14 cellular contexts compared by ENCODE assay signal in genomic region chr5:157354825-157355224, GRCh38.
A peak's percentile ranks its signal among the peaks of the same experiment; 100 is the strongest.
DNase-seq lines count a peak whose midpoint lies in the region; ATAC-seq, FAIRE-seq and TF ChIP-seq lines count a peak whose summit lies in the region.
"Had no signal": no experiment of that assay in that cellular context is flagged by ENCODE, and none has a peak within 500 bp of the region (broad histone marks: within the 10 kb centered on the region; RNA-seq: fewer than 3 reads in every experiment).

No MANE protein-coding gene starts in this region.

- H3K27me3 Mint-ChIP-seq in Caco-2 (ENCODE audit: insufficient read depth, unreplicated experiment) = peaks cover 3% of the 10 kb centered on the region
- no peaks in the 10 kb centered on the region for H3K27me3 Mint-ChIP-seq in WTC11 (ENCODE audit: low read depth)

- H3K9me3 ChIP-seq in Caco-2 (no peaks in the 10 kb centered on the region; the same call in 1 of the 2 replicates), kidney (ENCODE audit: control insufficient read depth in 1 of 2, low read length in 2 of 2) (no peaks in the 10 kb centered on the region)
- no peaks in the 10 kb centered on the region for H3K9me3 ChIP-seq in effector memory CD4-positive, alpha-beta T cell (ENCODE audit: control insufficient read depth, low read length)

- no peaks in the 10 kb centered on the region for H3K4me1 Mint-ChIP-seq in Caco-2 (ENCODE audit: low read depth, unreplicated experiment)
- H3K4me1 Mint-ChIP-seq in WTC11 = peaks cover 2% of the 10 kb centered on the region; the same call in 1 of the 2 replicates

- H3K27ac Mint-ChIP-seq in Caco-2 (ENCODE audit: unreplicated experiment) = no peak overlapping the region
- H3K27ac Mint-ChIP-seq in WTC11 = no peak overlapping the region

- no peaks in the 10 kb centered on the region for H3K36me3 Mint-ChIP-seq in Caco-2 (ENCODE audit: insufficient read depth, unreplicated experiment)
- peaks cover 13% of the 10 kb centered on the region; the same call in 1 of the 2 replicates for H3K36me3 Mint-ChIP-seq in WTC11

- TF ChIP-seq CTCF in Caco-2 (IDR thresholded peaks at IDR 0.05; ENCODE audit: insufficient read depth in 1 of 2, low read depth in 1 of 2, low read length in 1 of 2, severe bottlenecking in 1 of 2, unreplicated experiment in 1 of 2) (peak; percentile 43 to 64), WTC11 (IDR thresholded peaks at IDR 0.05) (peak; percentile 53), kidney (IDR thresholded peaks at IDR 0.05; ENCODE audit: borderline replicate concordance, extremely low read depth, insufficient read depth) (peak; percentile 7)

- peak; percentile 99 for ATAC-seq in WTC11
- ATAC-seq: activated T-cell treated with anti-CD3 and anti-CD28 coated beads, Interleukin-2, amount 50 U/mL, for 4 hours; left ventricle myocardium superior; sciatic nerve had no signal

- H3K4me3 Mint-ChIP-seq in Caco-2 (ENCODE audit: unreplicated experiment) (no peak overlapping the region), WTC11 (no peak overlapping the region)
- H3K4me3 Mint-ChIP-seq: activated T-cell treated with anti-CD3 and anti-CD28 coated beads, Interleukin-2, amount 50 U/mL, for 4 hours had no signal

- CTCF ChIA-PET in Caco-2 (lab: Charles Lee) = interaction anchor here (0.9 to 1.4 kb wide), 5 partner anchors 9 to 27 kb away, joined by 3 to 5 read pairs (median 4); a partner anchor contains a TSS
- CTCF ChIA-PET in WTC11 (lab: Charles Lee) = interaction anchor here (0.6 to 4.5 kb wide), 25 partner anchors 9 to 389 kb away, joined by 3 to 37 read pairs (median 4); partner anchors contain the start of genes LSM11, MED7 and THG1L

- H3K27me3 ChIP-seq in Caco-2 (replicated peaks; ENCODE audit: control insufficient read depth, insufficient read depth, low read length) = no peaks in the 10 kb centered on the region
- H3K27me3 ChIP-seq in effector memory CD4-positive, alpha-beta T cell (replicated peaks; ENCODE audit: control insufficient read depth, insufficient read depth, low read length, poor library complexity, severe bottlenecking) = no peaks in the 10 kb centered on the region

- peak in 1 of 2 experiments; percentile 18 for DNase-seq in Caco-2
- DNase-seq in HCEC 1CT = peak; percentile 38
- peak; percentile 42 for DNase-seq in WTC11 (ENCODE audit: low spot score)
- no peak for DNase-seq in kidney
- DNase-seq in HUDEP-2 (lab: John Stamatoyannopoulos, UW; ENCODE audit: unreplicated experiment in 76 of 76) = no peak
- no peak for DNase-seq in NCI-H2107 treated with DMSO at 0.1 percent for 48 hours (lab: John Stamatoyannopoulos, UW; ENCODE audit: unreplicated experiment)
- no peak for DNase-seq in effector memory CD4-positive, alpha-beta T cell
- no peak for DNase-seq in T1000 (lab: John Stamatoyannopoulos, UW)
- DNase-seq: activated T-cell treated with anti-CD3 and anti-CD28 coated beads, Interleukin-2, amount 50 U/mL, for 4 hours; left ventricle myocardium superior; NCI-H2029; stimulated activated CD8-positive, alpha-beta memory T cell treated with anti-CD3 and anti-CD28 coated beads, Interleukin-4, amount 100 ng/mL, for 48 hours; T-helper 1 cell had no signal

- no TSS peak for BruUV-seq in Caco-2 (replicated peaks; lab: Mats Ljungman, UMichigan)

- H3K9me3 Mint-ChIP-seq in Caco-2 (ENCODE audit: unreplicated experiment) (no peaks in the 10 kb centered on the region), WTC11 (no peaks in the 10 kb centered on the region)
- H3K9me3 Mint-ChIP-seq: activated T-cell treated with anti-CD3 and anti-CD28 coated beads, Interleukin-2, amount 50 U/mL, for 4 hours had no signal

- H3K4me3 ChIP-seq in Caco-2 (ENCODE audit: low read depth, low read length) (no peak overlapping the region), kidney (ENCODE audit: low read length in 2 of 2) (no peak overlapping the region)
- H3K4me3 ChIP-seq in effector memory CD4-positive, alpha-beta T cell (ENCODE audit: insufficient read depth, low read depth, low read length, poor library complexity, severe bottlenecking) = no peak overlapping the region

- intact Hi-C loops in Caco-2 (cut with micrococcal nuclease; ENCODE audit: unreplicated experiment) = no loop called here
- intact Hi-C loops in kidney (cut with DNase I) = no loop called here

- H3K4me1 ChIP-seq in Caco-2 = no peaks in the 10 kb centered on the region
- H3K4me1 ChIP-seq in kidney (ENCODE audit: control insufficient read depth in 1 of 2, insufficient read depth in 1 of 2, low read depth in 1 of 2, low read length in 2 of 2) = no peaks in the 10 kb centered on the region
- H3K4me1 ChIP-seq in effector memory CD4-positive, alpha-beta T cell (ENCODE audit: control insufficient read depth, insufficient read depth, low read length, poor library complexity, severe bottlenecking) = no peaks in the 10 kb centered on the region

- FAIRE-seq in kidney (lab: Jason Lieb, UNC) = no peak

- H3K36me3 ChIP-seq in Caco-2 (ENCODE audit: control insufficient read depth, insufficient read depth, low read length) (no peaks in the 10 kb centered on the region), kidney (ENCODE audit: control insufficient read depth in 1 of 2, insufficient read depth in 2 of 2, low read length in 2 of 2) (peaks cover 17 to 34% of the 10 kb centered on the region in 2 donors)
- peaks cover 47% of the 10 kb centered on the region for H3K36me3 ChIP-seq in effector memory CD4-positive, alpha-beta T cell (ENCODE audit: control insufficient read depth, insufficient read depth, low read length)

- no peak overlapping the region for H3K27ac ChIP-seq in kidney (ENCODE audit: low read depth in 2 of 2, low read length in 2 of 2)
- H3K27ac ChIP-seq in effector memory CD4-positive, alpha-beta T cell (ENCODE audit: insufficient read depth, low read length, poor library complexity, severe bottlenecking) = no peak overlapping the region

- POLR2A ChIA-PET in Caco-2 (lab: Charles Lee) (no interaction called here), WTC11 (lab: Charles Lee) (no interaction called here)

- no peak overlapping the region for H3K9ac ChIP-seq in kidney (ENCODE audit: low read length in 2 of 2)

TF ChIP-seq in WTC11, 78 proteins besides CTCF, POLR2A, EP300 and RAD21:
- no peak for TF ChIP-seq E2F5 (CRISPR knock-in tag; IDR thresholded peaks at IDR 0.05)
- TF ChIP-seq IRF1 (CRISPR knock-in tag; IDR thresholded peaks at IDR 0.05) = no peak
- no peak for TF ChIP-seq ESRRA (CRISPR knock-in tag; IDR thresholded peaks at IDR 0.05; ENCODE audit: borderline replicate concordance)

Comparison
In these comparisons a context has a peak if more than half of its experiments do, and no peak if none do; other contexts are left out.
1. DNase-seq: peak in HCEC 1CT (single experiment) and WTC11 (single experiment); none in kidney (single experiment), HUDEP-2 (0 of 76), NCI-H2107 treated with DMSO at 0.1 percent for 48 hours (single experiment), effector memory CD4-positive, alpha-beta T cell (0 of 3) and T1000 (single experiment).
2. Peak in every context shown above with its lines, with median percentiles within 50 percentile points of each other: CTCF ChIP-seq.